Comparison of ENCODE assay signal across 7 cellular contexts in the genomic region with DNA sequence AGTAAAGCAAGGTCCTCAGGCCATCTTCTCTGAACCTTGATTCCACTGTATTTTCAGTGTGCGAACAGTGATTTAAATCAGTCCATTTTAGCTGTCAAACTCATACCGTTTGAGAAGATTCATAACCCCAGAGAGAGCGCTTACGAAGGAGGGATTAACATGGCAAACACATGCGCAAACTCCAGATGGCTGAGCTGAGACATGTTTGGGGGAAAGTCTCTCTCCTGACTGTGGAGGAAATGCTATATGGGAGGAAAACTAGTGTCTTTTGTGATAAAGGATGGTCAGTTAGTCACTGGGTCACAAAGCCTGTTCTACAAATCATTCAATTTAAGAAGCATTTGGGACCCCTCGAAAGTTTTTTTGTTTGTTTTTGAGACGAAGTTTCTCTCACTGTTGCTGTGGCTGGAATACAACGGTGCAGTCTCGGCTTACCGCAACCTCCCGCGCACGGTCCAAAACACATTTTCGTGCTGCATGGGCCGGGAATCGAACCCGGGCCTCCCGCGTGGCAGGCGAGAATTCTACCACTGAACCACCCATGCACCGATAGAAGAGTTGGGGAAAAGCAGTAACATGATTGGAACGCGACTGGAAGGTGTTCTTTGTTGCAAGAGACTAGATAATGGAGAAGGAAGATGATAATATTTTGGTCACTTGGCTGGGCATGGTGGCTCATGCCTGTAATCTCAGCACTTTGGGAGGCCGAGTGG.
DNase-seq lines count a peak whose midpoint lies in the region; ATAC-seq and TF ChIP-seq lines count a peak whose summit lies in the region.

No MANE protein-coding gene starts in this region.

- no peaks in the 10 kb centered on the region for H3K36me3 ChIP-seq in brain microvascular endothelial cell (replicated peaks)
- H3K36me3 ChIP-seq in effector memory CD4-positive, alpha-beta T cell (ENCODE audit: control insufficient read depth, insufficient read depth, low read length) = no peaks in the 10 kb centered on the region

- in situ Hi-C loops in brain microvascular endothelial cell (cut with HindIII; ENCODE audit: low pct_ligation_motif_present, low sequenced_read_pairs) = no loop called here

- H3K27ac ChIP-seq in brain microvascular endothelial cell = peak overlapping the region; percentile 40
- H3K27ac ChIP-seq in effector memory CD4-positive, alpha-beta T cell (ENCODE audit: insufficient read depth, low read length, poor library complexity, severe bottlenecking) = no peak overlapping the region

- no peaks in the 10 kb centered on the region for H3K27me3 ChIP-seq in brain microvascular endothelial cell (replicated peaks)
- no peaks in the 10 kb centered on the region for H3K27me3 ChIP-seq in effector memory CD4-positive, alpha-beta T cell (replicated peaks; ENCODE audit: control insufficient read depth, insufficient read depth, low read length, poor library complexity, severe bottlenecking)

- H3K4me1 ChIP-seq in effector memory CD4-positive, alpha-beta T cell (ENCODE audit: control insufficient read depth, insufficient read depth, low read length, poor library complexity, severe bottlenecking) = no peaks in the 10 kb centered on the region

- H3K4me3 ChIP-seq in brain microvascular endothelial cell (ENCODE audit: low read depth, low read length) = peak overlapping the region; percentile 29
- H3K4me3 ChIP-seq in effector memory CD4-positive, alpha-beta T cell (ENCODE audit: insufficient read depth, low read depth, low read length, poor library complexity, severe bottlenecking) = no peak overlapping the region

- DNase-seq in HK-2 (ENCODE audit: unreplicated experiment) (peak; percentile 79), brain microvascular endothelial cell (peak; percentile 90), left kidney (ENCODE audit: low read depth, low spot score) (peak; percentile 85)
- DNase-seq in stimulated activated CD8-positive, alpha-beta memory T cell treated with anti-CD3 and anti-CD28 coated beads, Interleukin-4, amount 100 ng/mL, for 24 hours (ENCODE audit: low read depth) = peak; percentile 16
- DNase-seq in effector memory CD4-positive, alpha-beta T cell = no peak

- H3K9me3 ChIP-seq in effector memory CD4-positive, alpha-beta T cell (ENCODE audit: control insufficient read depth, low read length) = no peaks in the 10 kb centered on the region

- TF ChIP-seq CTCF in brain microvascular endothelial cell (IDR thresholded peaks at IDR 0.05; ENCODE audit: low read depth, low read length, missing control alignments) = no peak

- ATAC-seq in GM18867 (IDR thresholded peaks at IDR 0.05; ENCODE audit: unreplicated experiment) (peak; percentile 65), SK-N-SH treated with all-trans-retinoic acid at 6 μM for 48 hours (peak; percentile 98)

TF ChIP-seq in SK-N-SH treated with all-trans-retinoic acid at 6 μM for 48 hours, 23 proteins besides CTCF, POLR2A, EP300 and RAD21:
- TF ChIP-seq ZFP3 (CRISPR knock-in tag; IDR thresholded peaks at IDR 0.05) (0 out of 2 replicates have a peak, but pooled peaks have one; percentile 63), ISL1 (CRISPR knock-in tag; IDR thresholded peaks at IDR 0.05) (peak; percentile 31; the same call in 1 of the 2 replicates), OSR1 (CRISPR knock-in tag; IDR thresholded peaks at IDR 0.05) (no peak), GLIS3 (CRISPR knock-in tag; IDR thresholded peaks at IDR 0.05) (peak; percentile 89), PPARA (CRISPR knock-in tag; IDR thresholded peaks at IDR 0.05; ENCODE audit: borderline replicate concordance) (no peak), ESRRG (CRISPR knock-in tag; IDR thresholded peaks at IDR 0.05) (0 out of 2 replicates have a peak, but pooled peaks have one; percentile 52), ZNF8 (CRISPR knock-in tag; IDR thresholded peaks at IDR 0.05) (peak; percentile 25; the same call in 1 of the 2 replicates), TCF4 (CRISPR knock-in tag; IDR thresholded peaks at IDR 0.05; ENCODE audit: borderline replicate concordance) (peak; percentile 65)
- TF ChIP-seq, protein P1, sequence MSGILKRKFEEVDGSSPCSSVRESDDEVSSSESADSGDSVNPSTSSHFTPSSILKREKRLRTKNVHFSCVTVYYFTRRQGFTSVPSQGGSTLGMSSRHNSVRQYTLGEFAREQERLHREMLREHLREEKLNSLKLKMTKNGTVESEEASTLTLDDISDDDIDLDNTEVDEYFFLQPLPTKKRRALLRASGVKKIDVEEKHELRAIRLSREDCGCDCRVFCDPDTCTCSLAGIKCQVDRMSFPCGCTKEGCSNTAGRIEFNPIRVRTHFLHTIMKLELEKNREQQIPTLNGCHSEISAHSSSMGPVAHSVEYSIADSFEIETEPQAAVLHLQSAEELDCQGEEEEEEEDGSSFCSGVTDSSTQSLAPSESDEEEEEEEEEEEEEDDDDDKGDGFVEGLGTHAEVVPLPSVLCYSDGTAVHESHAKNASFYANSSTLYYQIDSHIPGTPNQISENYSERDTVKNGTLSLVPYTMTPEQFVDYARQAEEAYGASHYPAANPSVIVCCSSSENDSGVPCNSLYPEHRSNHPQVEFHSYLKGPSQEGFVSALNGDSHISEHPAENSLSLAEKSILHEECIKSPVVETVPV (CRISPR knock-in tag; IDR thresholded peaks at IDR 0.05) = peak; percentile 76; the same call in 1 of the 2 replicates

Comparison
In these comparisons a context has a peak if more than half of its experiments do, and no peak if none do; other contexts are left out.
1. DNase-seq: peak in HK-2 (single experiment), brain microvascular endothelial cell (single experiment), left kidney (single experiment) and stimulated activated CD8-positive, alpha-beta memory T cell treated with anti-CD3 and anti-CD28 coated beads, Interleukin-4, amount 100 ng/mL, for 24 hours (single experiment); none in effector memory CD4-positive, alpha-beta T cell (0 of 3).